Comparison of ENCODE assay signal across 23 cellular contexts in genomic region chr7:130432886-130433285, GRCh38. TPM values are rescaled to one million over a fixed set of nuclear protein-coding genes. Genes with fewer than 3 reads are reported as not detected.
A peak's percentile ranks its signal among the peaks of the same experiment; 100 is the strongest.
DNase-seq lines count a peak whose midpoint lies in the region; ATAC-seq and TF ChIP-seq lines count a peak whose summit lies in the region.
"Had no signal": no experiment of that assay in that cellular context is flagged by ENCODE, and none has a peak within 500 bp of the region (broad histone marks: within the 10 kb centered on the region; RNA-seq: fewer than 3 reads in every experiment).

No MANE protein-coding gene starts in this region.

- H3K9me3 ChIP-seq in smooth muscle cell (replicated peaks; ENCODE audit: low read depth) = no peaks in the 10 kb centered on the region
- H3K9me3 ChIP-seq: gastrocnemius medialis, lower lobe of right lung, thyroid gland had no signal

- H3K4me1 ChIP-seq in smooth muscle cell (ENCODE audit: low read depth) = peaks cover 14% of the 10 kb centered on the region
- H3K4me1 ChIP-seq: thyroid gland had no signal

- DNase-seq in HPDE6-E6E7 (ENCODE audit: extremely low spot score) (peak; percentile 56), amniotic epithelial cell (ENCODE audit: low read depth) (peak; percentile 57), fibroblast of the aortic adventitia (ENCODE audit: low read depth) (peak; percentile 56), smooth muscle cell (lab: John Stamatoyannopoulos, UW; ENCODE audit: unreplicated experiment) (no peak), NCI-H1930 (lab: John Stamatoyannopoulos, UW) (no peak), NCI-H446 treated with DMSO at 0.1 percent for 48 hours (lab: John Stamatoyannopoulos, UW) (no peak)
- DNase-seq: activated CD4-positive, alpha-beta memory T cell treated with anti-CD3 and anti-CD28 coated beads for 36 hours; activated T-cell treated with anti-CD3 and anti-CD28 coated beads, Interleukin-2, amount 50 U/mL, for 48 hours; central memory CD4-positive, alpha-beta T cell; DMS 273 treated with DMSO at 0.1 percent for 48 hours; effector memory CD8-positive, alpha-beta T cell; gastrocnemius medialis; H7; Karpas-422; lower lobe of right lung; NCI-H1417 treated with DMSO at 0.1 percent for 48 hours; NCI-H2227 treated with DMSO at 0.1 percent for 48 hours; stimulated activated CD4-positive, alpha-beta T cell treated with anti-CD3 and anti-CD28 coated beads, Interleukin-12 subunit alpha, Interleukin-12 subunit beta, amount 100 ng/mL, for 4 hours; thyroid gland had no signal

- peak overlapping the region; percentile 57 for H3K4me2 ChIP-seq in smooth muscle cell

- H3K27me3 ChIP-seq in smooth muscle cell (ENCODE audit: low read depth) = no peaks in the 10 kb centered on the region
- H3K27me3 ChIP-seq: gastrocnemius medialis, thyroid gland had no signal

- no peak for ATAC-seq in GM18873 (IDR thresholded peaks at IDR 0.05; ENCODE audit: low FRiP score, unreplicated experiment)
- ATAC-seq: effector memory CD8-positive, alpha-beta T cell; gastrocnemius medialis; lower lobe of right lung had no signal

- no peak overlapping the region for H3K9ac ChIP-seq in smooth muscle cell (ENCODE audit: low read depth)

- TF ChIP-seq CTCF in fibroblast of the aortic adventitia (IDR thresholded peaks at IDR 0.05; ENCODE audit: insufficient read depth, low read length) (no peak), smooth muscle cell (IDR thresholded peaks at IDR 0.05; ENCODE audit: borderline replicate concordance, insufficient read depth, poor library complexity, severe bottlenecking) (no peak)

- no peaks in the 10 kb centered on the region for H4K20me1 ChIP-seq in smooth muscle cell (ENCODE audit: low read depth)

- 41% methylated on average over 3 of the region's 3 CpGs for WGBS in smooth muscle cell (ENCODE audit: low lambda C conversion rate)

- H3K36me3 ChIP-seq in smooth muscle cell (ENCODE audit: low read depth) = no peaks in the 10 kb centered on the region
- H3K36me3 ChIP-seq: gastrocnemius medialis, lower lobe of right lung, thyroid gland had no signal

- no peak overlapping the region for H3K4me3 ChIP-seq in fibroblast of the aortic adventitia (ENCODE audit: low read depth, low read length)
- H3K4me3 ChIP-seq in smooth muscle cell = no peak overlapping the region
- H3K4me3 ChIP-seq: gastrocnemius medialis, lower lobe of right lung, thyroid gland had no signal

- peak overlapping the region; percentile 52 for H2AFZ ChIP-seq in smooth muscle cell (ENCODE audit: low read depth)

- peaks cover 12% of the 10 kb centered on the region for H3F3A ChIP-seq in smooth muscle cell (ENCODE audit: low read depth)

- H3K27ac ChIP-seq in smooth muscle cell (ENCODE audit: low read depth) = peak overlapping the region; percentile 67
- H3K27ac ChIP-seq: gastrocnemius medialis, lower lobe of right lung, thyroid gland, VCaP had no signal

- H3K79me2 ChIP-seq in smooth muscle cell (ENCODE audit: low read depth) = peaks cover 24% of the 10 kb centered on the region

RNA-seq across cellular contexts. Expression of gene CEP41, which starts 7.9 kb away (rescaled TPM):
- total RNA-seq in fibroblast of the aortic adventitia (ENCODE audit: low replicate concordance) (16.1 and 21.6 TPM in 2 replicates), smooth muscle cell (18.3 and 23.0 TPM in 2 replicates)
- 27.1 and 35.1 TPM in 2 replicates for polyA plus RNA-seq in smooth muscle cell

RNA-seq across cellular contexts. Expression of gene CPA1, which starts 52.6 kb away (rescaled TPM):
- total RNA-seq in fibroblast of the aortic adventitia (ENCODE audit: low replicate concordance) (0.45 and 0.90 TPM in 2 replicates), smooth muscle cell (0.90 TPM in 2 replicates)
- 1.7 and 3.8 TPM in 2 replicates for polyA plus RNA-seq in smooth muscle cell
- total RNA-seq: activated CD4-positive, alpha-beta memory T cell treated with anti-CD3 and anti-CD28 coated beads for 36 hours; gastrocnemius medialis; naive thymus-derived CD8-positive, alpha-beta T cell; RPMI7951 had no signal

RNA-seq across cellular contexts. Expression of gene MEST, which starts 59.0 kb away (rescaled TPM):
- total RNA-seq in fibroblast of the aortic adventitia (ENCODE audit: low replicate concordance) = 63.0 and 236 TPM in 2 replicates
- total RNA-seq in smooth muscle cell = 1,229 and 1,648 TPM in 2 replicates
- 1,158 and 1,655 TPM in 2 replicates for polyA plus RNA-seq in smooth muscle cell

Comparison
In these comparisons a context has a peak if more than half of its experiments do, and no peak if none do; other contexts are left out.
1. DNase-seq: peak in HPDE6-E6E7 (single experiment), amniotic epithelial cell (single experiment) and fibroblast of the aortic adventitia (single experiment); none in smooth muscle cell (single experiment), NCI-H1930 (0 of 2) and NCI-H446 treated with DMSO at 0.1 percent for 48 hours (single experiment).